In genomic region chr5:111983459-111983858, GRCh38 we compare ENCODE assay signal across 15 cellular contexts.
DNase-seq lines count a peak whose midpoint lies in the region; TF ChIP-seq lines count a peak whose summit lies in the region.
"Had no signal": no experiment of that assay in that cellular context is flagged by ENCODE, and none has a peak within 500 bp of the region (broad histone marks: within the 10 kb centered on the region; RNA-seq: fewer than 3 reads in every experiment).

No MANE protein-coding gene starts in this region.

- CTCF ChIA-PET in activated CD4-positive, alpha-beta memory T cell treated with anti-CD3 and anti-CD28 coated beads, Interleukin-2, amount 10 ng/mL, durations not matched to agents 7 days and 5 days (lab: Charles Lee) = no interaction called here

- no peaks in the 10 kb centered on the region for H3K27me3 Mint-ChIP-seq in HFFc6 (ENCODE audit: insufficient read depth)
- H3K27me3 Mint-ChIP-seq in chondrocyte (ENCODE audit: low read depth) = no peaks in the 10 kb centered on the region
- no peaks in the 10 kb centered on the region for H3K27me3 Mint-ChIP-seq in osteocyte (ENCODE audit: unreplicated experiment)
- H3K27me3 Mint-ChIP-seq in activated CD4-positive, alpha-beta memory T cell treated with anti-CD3 and anti-CD28 coated beads, Interleukin-2, amount 10 ng/mL, durations not matched to agents 7 days and 5 days = no peaks in the 10 kb centered on the region
- H3K27me3 Mint-ChIP-seq: CD4-positive, alpha-beta memory T cell had no signal

- peaks cover 5% of the 10 kb centered on the region for H3K9me3 Mint-ChIP-seq in HFFc6
- peaks cover 9% of the 10 kb centered on the region for H3K9me3 Mint-ChIP-seq in chondrocyte (ENCODE audit: low read depth)
- H3K9me3 Mint-ChIP-seq in osteocyte (ENCODE audit: unreplicated experiment) = no peaks in the 10 kb centered on the region
- no peaks in the 10 kb centered on the region for H3K9me3 Mint-ChIP-seq in activated CD4-positive, alpha-beta memory T cell treated with anti-CD3 and anti-CD28 coated beads, Interleukin-2, amount 10 ng/mL, durations not matched to agents 7 days and 5 days

- DNase-seq in HFFc6 (no peak), RPMI7951 (ENCODE audit: low read depth) (peak; percentile 33), chondrocyte (ENCODE audit: low spot score) (no peak), osteocyte (ENCODE audit: extremely low spot score, unreplicated experiment) (no peak), NCI-H2107 (lab: John Stamatoyannopoulos, UW) (no peak), NCI-H146 treated with DMSO at 0.1 percent for 48 hours (lab: John Stamatoyannopoulos, UW; ENCODE audit: unreplicated experiment) (no peak), NOMO-1 treated with dmso at 0.1 percent for 144 hours (lab: John Stamatoyannopoulos, UW; ENCODE audit: unreplicated experiment) (no peak)
- DNase-seq in activated CD4-positive, alpha-beta memory T cell treated with anti-CD3 and anti-CD28 coated beads, Interleukin-2, amount 10 ng/mL, durations not matched to agents 7 days and 5 days = no peak
- DNase-seq: CD4-positive, alpha-beta memory T cell; DMS53; GOT3; NCI-H187 treated with DMSO at 0.1 percent for 48 hours; NCI-H345; NCI-H524 treated with DMSO at 0.1 percent for 48 hours; SHP77 had no signal

- peak overlapping the region; percentile 64 for H3K4me3 Mint-ChIP-seq in HFFc6
- H3K4me3 Mint-ChIP-seq in chondrocyte (ENCODE audit: unreplicated experiment) = no peak overlapping the region
- H3K4me3 Mint-ChIP-seq in osteocyte (ENCODE audit: unreplicated experiment) = no peak overlapping the region
- H3K4me3 Mint-ChIP-seq in activated CD4-positive, alpha-beta memory T cell treated with anti-CD3 and anti-CD28 coated beads, Interleukin-2, amount 10 ng/mL, durations not matched to agents 7 days and 5 days = no peak overlapping the region
- H3K4me3 Mint-ChIP-seq: CD4-positive, alpha-beta memory T cell had no signal

- peak overlapping the region; percentile 85 for H3K27ac Mint-ChIP-seq in HFFc6
- H3K27ac Mint-ChIP-seq in chondrocyte (ENCODE audit: unreplicated experiment) = peak overlapping the region; percentile 37
- peak overlapping the region; percentile 88 for H3K27ac Mint-ChIP-seq in osteocyte (ENCODE audit: unreplicated experiment)
- H3K27ac Mint-ChIP-seq in activated CD4-positive, alpha-beta memory T cell treated with anti-CD3 and anti-CD28 coated beads, Interleukin-2, amount 10 ng/mL, durations not matched to agents 7 days and 5 days = no peak overlapping the region
- H3K27ac Mint-ChIP-seq: CD4-positive, alpha-beta memory T cell had no signal

- TF ChIP-seq CTCF in HFFc6 (IDR thresholded peaks at IDR 0.05) (no peak), chondrocyte (IDR thresholded peaks at IDR 0.05) (no peak), osteocyte (IDR thresholded peaks at IDR 0.05) (no peak)

- H3K4me1 Mint-ChIP-seq in HFFc6 (ENCODE audit: low read depth) = peaks cover 28% of the 10 kb centered on the region
- H3K4me1 Mint-ChIP-seq in chondrocyte (ENCODE audit: low read depth) = peaks cover 35% of the 10 kb centered on the region
- peaks cover 39% of the 10 kb centered on the region for H3K4me1 Mint-ChIP-seq in osteocyte (ENCODE audit: unreplicated experiment)
- H3K4me1 Mint-ChIP-seq in activated CD4-positive, alpha-beta memory T cell treated with anti-CD3 and anti-CD28 coated beads, Interleukin-2, amount 10 ng/mL, durations not matched to agents 7 days and 5 days = no peaks in the 10 kb centered on the region
- H3K4me1 Mint-ChIP-seq: CD4-positive, alpha-beta memory T cell had no signal

- POLR2A ChIA-PET in activated CD4-positive, alpha-beta memory T cell treated with anti-CD3 and anti-CD28 coated beads, Interleukin-2, amount 10 ng/mL, durations not matched to agents 7 days and 5 days (lab: Charles Lee) = no interaction called here

- H3K36me3 Mint-ChIP-seq in HFFc6 (ENCODE audit: low read depth) = peaks cover 5% of the 10 kb centered on the region
- H3K36me3 Mint-ChIP-seq in chondrocyte (ENCODE audit: low read depth) = peaks cover 2% of the 10 kb centered on the region
- peaks cover 1% of the 10 kb centered on the region for H3K36me3 Mint-ChIP-seq in osteocyte (ENCODE audit: unreplicated experiment)
- H3K36me3 Mint-ChIP-seq in activated CD4-positive, alpha-beta memory T cell treated with anti-CD3 and anti-CD28 coated beads, Interleukin-2, amount 10 ng/mL, durations not matched to agents 7 days and 5 days (ENCODE audit: low read depth) = no peaks in the 10 kb centered on the region
- H3K36me3 Mint-ChIP-seq: CD4-positive, alpha-beta memory T cell had no signal
